Comparison of ENCODE assay signal across 9 cellular contexts in the genomic region with DNA sequence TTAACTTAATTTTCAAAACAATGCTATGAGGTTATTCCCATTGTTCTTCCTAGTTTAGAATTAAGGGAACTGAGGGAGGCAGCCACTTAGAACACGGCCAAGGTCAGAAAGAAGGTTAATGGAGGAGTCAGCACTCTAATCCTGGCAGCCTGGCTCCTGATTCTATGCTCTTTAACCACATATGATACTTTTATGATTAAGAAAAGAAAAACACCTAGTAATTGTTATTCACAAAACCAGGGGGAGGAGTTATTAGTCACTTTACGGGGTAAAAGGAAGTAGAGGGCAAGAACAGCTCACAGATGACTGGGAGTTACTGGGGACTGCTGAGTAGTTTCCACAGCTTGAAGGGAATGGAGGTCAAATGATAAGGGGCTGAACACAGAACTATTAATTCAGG. TPM values are rescaled to one million over a fixed set of nuclear protein-coding genes. Genes with fewer than 3 reads are reported as not detected.
DNase-seq lines count a peak whose midpoint lies in the region; ATAC-seq, FAIRE-seq and TF ChIP-seq lines count a peak whose summit lies in the region.
"Had no signal": no experiment of that assay in that cellular context is flagged by ENCODE, and none has a peak within 500 bp of the region (broad histone marks: within the 10 kb centered on the region; RNA-seq: fewer than 3 reads in every experiment).

No MANE protein-coding gene starts in this region.

- WGBS in heart right ventricle, 2 donors, result 21% methylated on average over 2 of the region's 2 CpGs

- no peak for TF ChIP-seq CTCF in GM10266 (IDR thresholded peaks at IDR 0.05; ENCODE audit: control insufficient read depth, insufficient read depth, low read depth, missing control alignments)
- TF ChIP-seq CTCF in OCI-LY7 (conservative IDR thresholded peaks at IDR 0.05; ENCODE audit: low read length), result no peak
- no peak for TF ChIP-seq CTCF in heart right ventricle (IDR thresholded peaks at IDR 0.05)

- H3K4me3 ChIP-seq in OCI-LY7 (ENCODE audit: low read depth, low read length, poor library complexity, severe bottlenecking), result no peak overlapping the region
- no peak overlapping the region for H3K4me3 ChIP-seq in heart right ventricle
- no peak overlapping the region for H3K4me3 ChIP-seq in CD8-positive, alpha-beta memory T cell (ENCODE audit: low read length)
- H3K4me3 ChIP-seq: adrenal gland had no signal

- intact Hi-C loops in OCI-LY7 (cut with micrococcal nuclease; ENCODE audit: unreplicated experiment), result no loop called here
- intact Hi-C loops in heart right ventricle (cut with DNase I), result loop anchor here in 2 of 10 donors (2.0 to 5.0 kb wide), 2 partner anchors 36 to 37 kb away; partner anchors contain the start of gene GADD45A (in 1 of the 2)

- peak; percentile 55 to 81 (median 80) for ATAC-seq in heart right ventricle

- DNase-seq in GM10266 (ENCODE audit: extremely low spot score) (peak; percentile 17), H54 (ENCODE audit: insufficient read length, low spot score) (no peak), OCI-LY7 (ENCODE audit: low spot score) (no peak), heart right ventricle (peak in 1 of 2 donors; percentile 37), NCI-H345 (lab: John Stamatoyannopoulos, UW) (no peak), SKM-1 treated with dmso at 0.1 percent for 144 hours (lab: John Stamatoyannopoulos, UW; ENCODE audit: unreplicated experiment) (no peak), cortex of kidney (lab: John Stamatoyannopoulos, UW) (no peak)
- no peak for DNase-seq in CD8-positive, alpha-beta memory T cell

- H3K4me1 ChIP-seq in OCI-LY7 (ENCODE audit: insufficient read depth, low read length, poor library complexity, severe bottlenecking) (peaks cover 35% of the 10 kb centered on the region), heart right ventricle (peaks cover 9 to 65% (median 43%) of the 10 kb centered on the region in 9 donors)
- no peaks in the 10 kb centered on the region for H3K4me1 ChIP-seq in CD8-positive, alpha-beta memory T cell (ENCODE audit: insufficient read depth, low read length)

- no peak overlapping the region for H3K27ac Mint-ChIP-seq in CD8-positive, alpha-beta memory T cell

- no peaks in the 10 kb centered on the region for H4K20me1 ChIP-seq in OCI-LY7 (ENCODE audit: insufficient read depth, low read length)

- POLR2A ChIA-PET in OCI-LY7 (lab: Charles Lee), result interaction anchor here (0.6 to 5.9 kb wide), 3 partner anchors 9 to 41 kb away, joined by 3 to 51 read pairs (median 4); no protein-coding TSS in a partner anchor
- POLR2A ChIA-PET in CD8-positive, alpha-beta memory T cell (lab: Charles Lee), result no interaction called here

- CTCF ChIA-PET in OCI-LY7 (lab: Charles Lee; ENCODE audit: unreplicated experiment), result no interaction called here
- CTCF ChIA-PET in CD8-positive, alpha-beta memory T cell (lab: Charles Lee), result no interaction called here

- peaks cover 2 to 4% of the 10 kb centered on the region in 2 donors for H3K27me3 Mint-ChIP-seq in CD8-positive, alpha-beta memory T cell

- BruUV-seq in OCI-LY7 (replicated peaks; lab: Mats Ljungman, UMichigan), result no TSS peak

- H3K36me3 ChIP-seq in OCI-LY7 (ENCODE audit: insufficient read depth, low read length) (no peaks in the 10 kb centered on the region), heart right ventricle (no peaks in the 10 kb centered on the region)
- no peaks in the 10 kb centered on the region for H3K36me3 ChIP-seq in CD8-positive, alpha-beta memory T cell (ENCODE audit: insufficient read depth, low read length)
- H3K36me3 ChIP-seq: adrenal gland had no signal

- H3K4me1 Mint-ChIP-seq in CD8-positive, alpha-beta memory T cell, result no peaks in the 10 kb centered on the region

- no peaks in the 10 kb centered on the region for H3K9me2 ChIP-seq in OCI-LY7 (ENCODE audit: insufficient read depth, low read length)

- no peak overlapping the region for H3K4me2 ChIP-seq in OCI-LY7 (ENCODE audit: low read length)

- H3K27ac ChIP-seq in OCI-LY7 (ENCODE audit: low read depth, low read length, poor library complexity, severe bottlenecking) (no peak overlapping the region), heart right ventricle (peak overlapping the region in 9 of 10 donors; percentile 44 to 84 (median 71))
- H3K27ac ChIP-seq in CD8-positive, alpha-beta memory T cell (ENCODE audit: low read depth, low read length), result no peak overlapping the region

- H3K36me3 Mint-ChIP-seq in CD8-positive, alpha-beta memory T cell, result no peaks in the 10 kb centered on the region

- no peak overlapping the region for H3K4me3 Mint-ChIP-seq in CD8-positive, alpha-beta memory T cell

- TF ChIP-seq POLR2A in H54 (IDR thresholded peaks at IDR 0.05; ENCODE audit: low read depth, low read length), result no peak

- no peaks in the 10 kb centered on the region for H3K9me3 Mint-ChIP-seq in CD8-positive, alpha-beta memory T cell

- FAIRE-seq in H54 (lab: Jason Lieb, UNC), result peak; percentile 88

- no peaks in the 10 kb centered on the region for H3K27me3 ChIP-seq in heart right ventricle
- H3K27me3 ChIP-seq in CD8-positive, alpha-beta memory T cell (ENCODE audit: insufficient read depth, low read length, poor library complexity, severe bottlenecking), result no peaks in the 10 kb centered on the region
- H3K27me3 ChIP-seq: adrenal gland had no signal

- H3K9me3 ChIP-seq in OCI-LY7 (ENCODE audit: low read length) (no peaks in the 10 kb centered on the region), heart right ventricle (no peaks in the 10 kb centered on the region)
- no peaks in the 10 kb centered on the region for H3K9me3 ChIP-seq in CD8-positive, alpha-beta memory T cell (ENCODE audit: low read length)
- H3K9me3 ChIP-seq: adrenal gland had no signal

- no peaks in the 10 kb centered on the region for H3K79me2 ChIP-seq in OCI-LY7 (ENCODE audit: insufficient read depth, low read depth, low read length)

- H2AFZ ChIP-seq in OCI-LY7 (ENCODE audit: low read length), result peak overlapping the region; percentile 47; the same call in 1 of the 2 replicates

RNA-seq across cellular contexts. Expression of gene GADD45A, which starts 38.6 kb away (rescaled TPM):
- total RNA-seq in OCI-LY7 (2014; rRNA removed; shearing (Covaris generic)), result 46.8 and 60.7 TPM in 2 replicates
- 48.6 and 54.9 TPM in 2 replicates for total RNA-seq in OCI-LY7 (2022)
- 100 to 1,000 TPM in 4 of 10 donors, 10 to 100 TPM in 6; 26.2 to 148 (median 72.7) TPM for total RNA-seq in heart right ventricle
- polyA plus RNA-seq in heart right ventricle, result 10 to 100 TPM; 40.6 to 41.4 TPM
- total RNA-seq in CD8-positive, alpha-beta memory T cell, result 10 to 100 TPM; 35.2 to 36.2 TPM
- polyA plus RNA-seq in CD8-positive, alpha-beta memory T cell, result 9.8 TPM

Comparison
In these comparisons a context has a peak if more than half of its experiments do, and no peak if none do; other contexts are left out.
1. H3K27ac ChIP-seq: peak in heart right ventricle (9 of 10); none in OCI-LY7 (single experiment) and CD8-positive, alpha-beta memory T cell (single experiment).